ENCODE assay signal across 9 cellular contexts in genomic region chr2:218781691-218782528, GRCh38. TPM values are rescaled to one million over a fixed set of nuclear protein-coding genes. Genes with fewer than 3 reads are reported as not detected.
DNase-seq lines count a peak whose midpoint lies in the region; ATAC-seq and TF ChIP-seq lines count a peak whose summit lies in the region.
"Had no signal": no experiment of that assay in that cellular context is flagged by ENCODE, and none has a peak within 500 bp of the region (broad histone marks: within the 10 kb centered on the region; RNA-seq: fewer than 3 reads in every experiment).

CYP27A1 (plus strand) TSS chr2:218782147; CDS start chr2:218782183, 36 bp downstream.

- in situ Hi-C loops in Panc1 (cut with HindIII; ENCODE audit: low pct_unique_long_range_greater_than_20kb, low sequenced_read_pairs), result no loop called here

- peak within 1 kb of the TSS; percentile 43 to 52 for H3K4me3 ChIP-seq in Panc1 (ENCODE audit: low read depth in 2 of 2, low read length in 2 of 2)
- H3K4me3 ChIP-seq in fibroblast of pulmonary artery (replicated peaks; ENCODE audit: low read depth, low read length), result peak within 1 kb of the TSS; percentile 51
- peak within 1 kb of the TSS; percentile 59 to 70 for H3K4me3 ChIP-seq in uterus

- POLR2A ChIA-PET in Panc1 (lab: Charles Lee), result interaction anchor here (0.6 kb wide), 1 partner anchor 21 kb away, joined by 3 read pairs; no protein-coding TSS in a partner anchor

- CTCF ChIA-PET in Panc1 (lab: Charles Lee), result interaction anchor here (0.6 to 1.3 kb wide), 2 partner anchors 66 to 78 kb away, joined by 5 read pairs; partner anchors contain the start of gene WNT6

- H3K9me3 ChIP-seq in Panc1 (ENCODE audit: control insufficient read depth, insufficient read depth, low read depth, low read length), result 0 out of 2 replicates have a peak, but pooled peaks cover 3% of the 10 kb centered on the region
- no peaks in the 10 kb centered on the region for H3K9me3 ChIP-seq in uterus

- intact Hi-C loops in Panc1 (cut with micrococcal nuclease; ENCODE audit: unreplicated experiment), result no loop called here
- intact Hi-C loops in uterus (cut with DNase I; ENCODE audit: low total_unique reads), result no loop called here

- TF ChIP-seq POLR2A in uterus (IDR thresholded peaks at IDR 0.05), result peak in 1 of 2 donors; percentile 25

- peak; percentile 90 for ATAC-seq in Panc1

- H3K27me3 ChIP-seq in Panc1 (ENCODE audit: control insufficient read depth, insufficient read depth, low read length) (no peaks in the 10 kb centered on the region), uterus (no peaks in the 10 kb centered on the region)

- TF ChIP-seq CTCF in Panc1 (IDR thresholded peaks at IDR 0.05), result no peak
- no peak for TF ChIP-seq CTCF in fibroblast of pulmonary artery (IDR thresholded peaks at IDR 0.05; ENCODE audit: low read length, missing control alignments)
- no peak for TF ChIP-seq CTCF in uterus (IDR thresholded peaks at IDR 0.05)

- DNase-seq in ELF-1 (ENCODE audit: low read depth, low spot score) (peak; percentile 60), Panc1 (ENCODE audit: low read depth, low spot score) (no peak), fibroblast of pulmonary artery (ENCODE audit: low read depth) (peak; percentile 14), myocyte (ENCODE audit: low read depth) (peak; percentile 61), uterus (peak; percentile 34 to 50), 8988T (no peak), DMS153 (lab: John Stamatoyannopoulos, UW) (no peak)
- no peak for DNase-seq in activated naive CD4-positive, alpha-beta T cell (lab: John Stamatoyannopoulos, UW)
- DNase-seq: natural killer cell had no signal

- no TSS peak for BruUV-seq in Panc1 (replicated peaks; lab: Mats Ljungman, UMichigan)

- H3K4me1 ChIP-seq in Panc1 (ENCODE audit: control insufficient read depth, insufficient read depth, low read length) (peaks cover 6% of the 10 kb centered on the region), uterus (no peaks in the 10 kb centered on the region)

- H3K27ac ChIP-seq in Panc1 (ENCODE audit: low read length) (peak within 1 kb of the TSS; percentile 55), uterus (peak within 1 kb of the TSS; percentile 72 to 76)

- H3K36me3 ChIP-seq in Panc1 (ENCODE audit: control insufficient read depth, insufficient read depth, low read length) (no peaks in the 10 kb centered on the region), uterus (no peaks in the 10 kb centered on the region)

RNA-seq across cellular contexts. Expression of gene CYP27A1, which starts in this region (rescaled TPM):
- total RNA-seq in Panc1 (2021; ENCODE audit: unreplicated experiment) (7.7 TPM), myocyte (16.5 and 18.0 TPM in 2 replicates), uterus (10 to 100 TPM in 2 of 4 donors, 1 to 10 TPM in 2; 4.1 to 15.7 (median 8.7) TPM)
- 8.6 TPM for polyA plus RNA-seq in Panc1 (2012; ENCODE audit: insufficient read length)
- 4.1 TPM for polyA plus RNA-seq in myocyte (2012)

Comparison
In these comparisons a context has a peak if more than half of its experiments do, and no peak if none do; other contexts are left out.
1. DNase-seq: peak in ELF-1 (single experiment), fibroblast of pulmonary artery (single experiment), myocyte (single experiment) and uterus (2 of 2); none in Panc1 (single experiment), activated naive CD4-positive, alpha-beta T cell (0 of 4), 8988T (single experiment) and DMS153 (single experiment).
2. Peak in every context shown above with its lines, with median percentiles within 50 percentile points of each other: H3K4me3 ChIP-seq.